In genomic region chr16:29631677-29632076, GRCh38 we compare ENCODE assay signal across 10 cellular contexts. TPM values are rescaled to one million over a fixed set of nuclear protein-coding genes. Genes with fewer than 3 reads are reported as not detected.
DNase-seq lines count a peak whose midpoint lies in the region; ATAC-seq and TF ChIP-seq lines count a peak whose summit lies in the region.
"Not testable (repeated sequence)": the region's sequence is repeated elsewhere in the genome, so short reads cannot be mapped to it uniquely, and the experiment has no call there.
"Had no signal": no experiment of that assay in that cellular context is flagged by ENCODE, and none has a peak within 500 bp of the region (broad histone marks: within the 10 kb centered on the region; RNA-seq: fewer than 3 reads in every experiment).

No MANE protein-coding gene starts in this region.

- H3K36me3 ChIP-seq in GM23338 (ENCODE audit: insufficient read depth); H7 (replicated peaks; ENCODE audit: control insufficient read depth, insufficient read depth, low read length); SJSA1; neuronal stem cell (replicated peaks in 1 of 2; ENCODE audit: control insufficient read depth in 2 of 2, insufficient read depth in 2 of 2, low read length in 2 of 2): not testable (repeated sequence)

- not testable (repeated sequence) for H4K20me1 ChIP-seq in GM23338 (replicated peaks; ENCODE audit: insufficient read depth)

- H3K4ac ChIP-seq in neuronal stem cell (ENCODE audit: low read length), result not testable (repeated sequence)

- H3K27ac Mint-ChIP-seq in GM23338, WTC11: not testable (repeated sequence)

- not testable (repeated sequence) for H2BK12ac ChIP-seq in neuronal stem cell (ENCODE audit: low read length)

- H2AK5ac ChIP-seq in neuronal stem cell (ENCODE audit: low read depth, low read length), result not testable (repeated sequence)

- WGBS in neuronal stem cell (ENCODE audit: extremely low coverage in 2 of 2, insufficient read length in 2 of 2, insufficient replicate concordance in 1 of 2), 2 donors, result no CpG with 5 or more reads among the region's 21 CpGs

- H3F3A ChIP-seq in GM23338 (replicated peaks; ENCODE audit: low read depth), result not testable (repeated sequence)

- not testable (repeated sequence) for TF ChIP-seq CTCF in GM23338 (conservative IDR thresholded peaks at IDR 0.05; ENCODE audit: low read depth in 2 of 2); WTC11 (IDR thresholded peaks at IDR 0.05)

- H3K4me1 Mint-ChIP-seq in GM23338, WTC11: not testable (repeated sequence)

- H3K27me3 Mint-ChIP-seq in GM23338 (ENCODE audit: insufficient read depth, low read depth, poor library complexity); WTC11 (ENCODE audit: low read depth): not testable (repeated sequence)

- H3K27ac ChIP-seq in GM23338 (ENCODE audit: low read depth); SJSA1; neuronal stem cell (replicated peaks; ENCODE audit: low read length): not testable (repeated sequence)

- not testable (repeated sequence) for H2BK120ac ChIP-seq in neuronal stem cell (ENCODE audit: low read depth, low read length)

- H2AFZ ChIP-seq in GM23338, result not testable (repeated sequence)
- peak overlapping the region; percentile 29 for H2AFZ ChIP-seq in neuronal stem cell (ENCODE audit: low read length)

- not testable (repeated sequence) for H3K9me3 ChIP-seq in SJSA1 (replicated peaks); neuronal stem cell (replicated peaks in 1 of 2; ENCODE audit: control insufficient read depth in 2 of 2, insufficient read depth in 1 of 2, low read depth in 1 of 2, low read length in 2 of 2)

- H3K27me3 ChIP-seq in GM23338 (ENCODE audit: insufficient read depth); H7 (ENCODE audit: control insufficient read depth, insufficient read depth, low read length); SJSA1 (replicated peaks); neuronal stem cell (ENCODE audit: control insufficient read depth in 3 of 3, insufficient read depth in 3 of 3, low read depth in 1 of 3, low read length in 3 of 3): not testable (repeated sequence)

- not testable (repeated sequence) for H4K91ac ChIP-seq in neuronal stem cell (ENCODE audit: low read depth, low read length, poor library complexity)

- not testable (repeated sequence) for H3K14ac ChIP-seq in neuronal stem cell (ENCODE audit: low read length)

- not testable (repeated sequence) for H2BK15ac ChIP-seq in neuronal stem cell (ENCODE audit: low read length)

- H3K4me2 ChIP-seq in GM23338; neuronal stem cell (ENCODE audit: insufficient read depth, low read length, poor library complexity, severe bottlenecking): not testable (repeated sequence)

- POLR2A ChIA-PET in WTC11 (lab: Charles Lee), result not testable (repeated sequence)

- H4K8ac ChIP-seq in neuronal stem cell (ENCODE audit: low read depth, low read length), result not testable (repeated sequence)

- not testable (repeated sequence) for H3K79me2 ChIP-seq in GM23338 (replicated peaks; ENCODE audit: insufficient read depth)

- H3K9me2 ChIP-seq in GM23338 (ENCODE audit: insufficient read depth), result not testable (repeated sequence)

- H3K4me1 ChIP-seq in GM23338 (ENCODE audit: insufficient read depth); SJSA1 (replicated peaks); neuronal stem cell (ENCODE audit: control insufficient read depth in 2 of 2, insufficient read depth in 1 of 2, low read depth in 1 of 2, low read length in 2 of 2): not testable (repeated sequence)

- not testable (repeated sequence) for H3K36me3 Mint-ChIP-seq in GM23338 (ENCODE audit: low read depth); WTC11

- not testable (repeated sequence) for H3K4me3 ChIP-seq in GM23338; H7 (ENCODE audit: insufficient read depth, low read depth, low read length); SJSA1; neuronal stem cell (ENCODE audit: low read length in 2 of 2)

- not testable (repeated sequence) for H3K23ac ChIP-seq in neuronal stem cell (ENCODE audit: low read depth, low read length, poor library complexity)

- not testable (repeated sequence) for H2BK5ac ChIP-seq in neuronal stem cell (ENCODE audit: low read length)

- peak overlapping the region; percentile 83 for H3K18ac ChIP-seq in neuronal stem cell (ENCODE audit: low read length)

- DNase-seq in ELF-1 (ENCODE audit: low read depth, low spot score), result peak; percentile 44
- peak; percentile 35 for DNase-seq in GM23338 (ENCODE audit: low spot score)
- peak; percentile 28 for DNase-seq in H7
- DNase-seq in SJSA1 (ENCODE audit: low read depth in 1 of 2, low spot score in 2 of 2), result peak; percentile 20 to 52
- DNase-seq in WTC11 (ENCODE audit: low spot score); neuronal stem cell (ENCODE audit: low spot score): not testable (repeated sequence)

- H3K4me3 Mint-ChIP-seq in GM23338, WTC11: not testable (repeated sequence)

- H3K9me3 Mint-ChIP-seq in GM23338, WTC11: not testable (repeated sequence)

- H3K9ac ChIP-seq in neuronal stem cell (ENCODE audit: low read depth, low read length, poor library complexity), result not testable (repeated sequence)

- peak; percentile 58 for ATAC-seq in GM23338
- ATAC-seq in WTC11, result peak; percentile 18; the same call in 1 of the 2 replicates

- not testable (repeated sequence) for H3K79me1 ChIP-seq in neuronal stem cell (ENCODE audit: low read depth, low read length)

- CTCF ChIA-PET in WTC11 (lab: Charles Lee), result not testable (repeated sequence)

RNA-seq across cellular contexts. Expression of gene SPN, which starts 31.4 kb away (rescaled TPM):
- total RNA-seq in GM23338 (2014; rRNA removed; shearing (Covaris generic)), result 2.1 and 2.3 TPM in 2 replicates
- 0.52 and 0.82 TPM in 2 replicates for polyA plus RNA-seq in GM23338 (2016; fragmentation: Nextera tagmentation; extraction: Ambion mirVana)
- 0.48 and 0.59 TPM in 2 replicates for total RNA-seq in H7 (2014; rRNA removed; shearing (Covaris generic))
- total RNA-seq in SJSA1 (2014; rRNA removed; shearing (Covaris generic)), result not detected in 2 replicates
- 2.3 to 2.4 TPM (median 2.3 TPM) in 3 replicates for total RNA-seq in WTC11 (2021)
- 0.25 TPM for polyA plus RNA-seq in neuronal stem cell (2013, experiment 1 of 2)
- 0.17 TPM for polyA plus RNA-seq in neuronal stem cell (2013, experiment 2 of 2)
- total RNA-seq: A673, Caco-2, Calu3 had no signal
- polyA plus RNA-seq: BJ had no signal

RNA-seq across cellular contexts. Expression of gene QPRT, which starts 47.3 kb away (rescaled TPM):
- total RNA-seq in GM23338 (2014; rRNA removed; shearing (Covaris generic)), result 102 and 128 TPM in 2 replicates
- polyA plus RNA-seq in GM23338 (2016; fragmentation: Nextera tagmentation; extraction: Ambion mirVana), result 65.4 and 79.1 TPM in 2 replicates
- 165 and 173 TPM in 2 replicates for total RNA-seq in H7 (2014; rRNA removed; shearing (Covaris generic))
- 0.13 and 1.9 TPM in 2 replicates for total RNA-seq in SJSA1 (2014; rRNA removed; shearing (Covaris generic))
- 138 to 187 TPM (median 182 TPM) in 3 replicates for total RNA-seq in WTC11 (2021)
- polyA plus RNA-seq in neuronal stem cell (2013, experiment 1 of 2), result 165 TPM
- 168 TPM for polyA plus RNA-seq in neuronal stem cell (2013, experiment 2 of 2)

Comparison
In these comparisons a context has a peak if more than half of its experiments do, and no peak if none do; other contexts are left out.
1. RNA of gene QPRT, which starts 47.3 kb away (total RNA-seq): 165 to 173 TPM in H7, 138 to 187 TPM in WTC11 and 102 to 128 TPM in GM23338; 0.13 to 1.9 TPM in SJSA1; every median in the first group is over 10 times any median in the second.